In genomic region chr10:107019154-107019553, GRCh38 we compare ENCODE assay signal across 24 cellular contexts.
"Had no signal": no experiment of that assay in that cellular context is flagged by ENCODE, and none has a peak within 500 bp of the region (broad histone marks: within the 10 kb centered on the region; RNA-seq: fewer than 3 reads in every experiment).

No MANE protein-coding gene starts in this region.

- ATAC-seq: effector memory CD8-positive, alpha-beta T cell; esophagus mucosa; foreskin keratinocyte; gastrocnemius medialis; gastroesophageal sphincter; heart left ventricle; heart right ventricle had no signal

- DNase-seq: colonic mucosa; cortex of kidney; dermis blood vessel endothelial cell; dorsolateral prefrontal cortex; effector CD4-positive, alpha-beta T cell; effector CD8-positive, alpha-beta T cell; effector memory CD4-positive, alpha-beta T cell; effector memory CD8-positive, alpha-beta T cell; endodermal cell; erythroblast; esophagus squamous epithelium; foreskin fibroblast; foreskin keratinocyte; foreskin melanocyte; gastrocnemius medialis; glutamatergic neuron; head of caudate nucleus; heart left ventricle; heart right ventricle had no signal

- H3K36me3 ChIP-seq: colonic mucosa, esophagus muscularis mucosa, esophagus squamous epithelium, gastrocnemius medialis, gastroesophageal sphincter, heart left ventricle, heart right ventricle had no signal

- H3K9me3 ChIP-seq: colonic mucosa, esophagus muscularis mucosa, esophagus squamous epithelium, gastrocnemius medialis, gastroesophageal sphincter had no signal

- H3K27ac ChIP-seq: colonic mucosa, coronary artery, dorsolateral prefrontal cortex, epithelial cell of prostate, esophagus muscularis mucosa, esophagus squamous epithelium, foreskin keratinocyte, gastrocnemius medialis, gastroesophageal sphincter, heart left ventricle, heart right ventricle had no signal

- H3K4me1 ChIP-seq: colonic mucosa, esophagus muscularis mucosa, esophagus squamous epithelium, foreskin keratinocyte, gastrocnemius medialis, gastroesophageal sphincter, heart left ventricle, heart right ventricle had no signal

- H3K4me3 ChIP-seq: colonic mucosa, coronary artery, dorsolateral prefrontal cortex, esophagus muscularis mucosa, esophagus squamous epithelium, gastrocnemius medialis, gastroesophageal sphincter, heart left ventricle, heart right ventricle had no signal

- H3K27me3 ChIP-seq: colonic mucosa, esophagus muscularis mucosa, esophagus squamous epithelium, foreskin keratinocyte, gastrocnemius medialis, gastroesophageal sphincter, heart left ventricle had no signal
